8 cellular contexts compared by ENCODE assay signal in genomic region chr17:78315355-78316114, GRCh38. TPM values are rescaled to one million over a fixed set of nuclear protein-coding genes. Genes with fewer than 3 reads are reported as not detected.
DNase-seq lines count a peak whose midpoint lies in the region; ATAC-seq and TF ChIP-seq lines count a peak whose summit lies in the region.

No MANE protein-coding gene starts in this region.

- H3K9me3 ChIP-seq in esophagus squamous epithelium, result no peaks in the 10 kb centered on the region
- no peaks in the 10 kb centered on the region for H3K9me3 ChIP-seq in neuronal stem cell (replicated peaks in 1 of 2; ENCODE audit: control insufficient read depth in 2 of 2, insufficient read depth in 1 of 2, low read depth in 1 of 2, low read length in 2 of 2)
- no peaks in the 10 kb centered on the region for H3K9me3 ChIP-seq in tibial nerve

- peaks cover 3% of the 10 kb centered on the region for H3K79me1 ChIP-seq in neuronal stem cell (ENCODE audit: low read depth, low read length)

- H2BK120ac ChIP-seq in neuronal stem cell (ENCODE audit: low read depth, low read length), result no peak overlapping the region

- no peaks in the 10 kb centered on the region for H3K36me3 ChIP-seq in BJ (ENCODE audit: control insufficient read depth, insufficient read depth, low read length)
- no peaks in the 10 kb centered on the region for H3K36me3 ChIP-seq in esophagus squamous epithelium
- H3K36me3 ChIP-seq in neuronal stem cell (replicated peaks in 1 of 2; ENCODE audit: control insufficient read depth in 2 of 2, insufficient read depth in 2 of 2, low read length in 2 of 2), result no peaks in the 10 kb centered on the region
- no peaks in the 10 kb centered on the region for H3K36me3 ChIP-seq in tibial nerve

- H4K91ac ChIP-seq in neuronal stem cell (ENCODE audit: low read depth, low read length, poor library complexity), result peak overlapping the region; percentile 56

- peak in 1 of 2 donors; percentile 78 for TF ChIP-seq EP300 in tibial nerve (IDR thresholded peaks at IDR 0.05)

- TF ChIP-seq POLR2A in esophagus squamous epithelium (IDR thresholded peaks at IDR 0.05) (peak in 2 of 4 donors; percentile 11 to 29), tibial nerve (IDR thresholded peaks at IDR 0.05) (no peak)

- TF ChIP-seq CTCF in BJ (IDR thresholded peaks at IDR 0.05; ENCODE audit: insufficient read depth, low read depth, low read length) (no peak), esophagus squamous epithelium (IDR thresholded peaks at IDR 0.05) (no peak), tibial nerve (IDR thresholded peaks at IDR 0.05) (peak in 1 of 5 experiments; percentile 11)

- peak overlapping the region; percentile 97 for H2AK5ac ChIP-seq in neuronal stem cell (ENCODE audit: low read depth, low read length)

- H4K8ac ChIP-seq in neuronal stem cell (ENCODE audit: low read depth, low read length), result no peak overlapping the region

- peak overlapping the region; percentile 1 for H2BK5ac ChIP-seq in neuronal stem cell (ENCODE audit: low read length)

- no peak overlapping the region for H3K14ac ChIP-seq in neuronal stem cell (ENCODE audit: low read length)

- H2BK12ac ChIP-seq in neuronal stem cell (ENCODE audit: low read length), result peak overlapping the region; percentile 87

- DNase-seq in BJ (ENCODE audit: low read depth) (peak; percentile 80), activated T-cell treated with anti-CD3 and anti-CD28 coated beads for 1 hour (ENCODE audit: low read depth) (peak; percentile 33), esophagus squamous epithelium (lab: John Stamatoyannopoulos, UW) (no peak), neuronal stem cell (ENCODE audit: low spot score) (no peak), tibial nerve (ENCODE audit: low spot score in 2 of 2) (peak; percentile 76 to 86)
- peak; percentile 18 for DNase-seq in Jurkat, Clone E6-1 (ENCODE audit: low read depth, low spot score)

- peak overlapping the region; percentile 26 for H3K4me3 ChIP-seq in BJ (ENCODE audit: low read depth, low read length)
- H3K4me3 ChIP-seq in Jurkat, Clone E6-1 (ENCODE audit: low read length), result no peak overlapping the region
- peak overlapping the region in 2 of 4 donors; percentile 1 to 21 for H3K4me3 ChIP-seq in esophagus squamous epithelium
- no peak overlapping the region for H3K4me3 ChIP-seq in neuronal stem cell (ENCODE audit: low read length in 2 of 2)
- no peak overlapping the region for H3K4me3 ChIP-seq in tibial nerve

- H3K9ac ChIP-seq in neuronal stem cell (ENCODE audit: low read depth, low read length, poor library complexity), result peak overlapping the region; percentile 75

- ATAC-seq in GM19328 (IDR thresholded peaks at IDR 0.05; ENCODE audit: unreplicated experiment), result no peak
- ATAC-seq in GM18517 (IDR thresholded peaks at IDR 0.05; ENCODE audit: unreplicated experiment), result no peak

- CTCF ChIA-PET in BJ (lab: Yijun Ruan, JAX), result interaction anchor here (0.6 to 1.9 kb wide), 6 partner anchors 9 to 45 kb away, joined by 3 to 7 read pairs (median 4); no protein-coding TSS in a partner anchor

- H2AFZ ChIP-seq in neuronal stem cell (ENCODE audit: low read length), result peak overlapping the region; percentile 87

- peak overlapping the region; percentile 93 for H3K23ac ChIP-seq in neuronal stem cell (ENCODE audit: low read depth, low read length, poor library complexity)

- H3K4me2 ChIP-seq in neuronal stem cell (ENCODE audit: insufficient read depth, low read length, poor library complexity, severe bottlenecking), result no peak overlapping the region

- intact Hi-C loops in esophagus squamous epithelium (cut with DNase I), result no loop called here

- 6 to 11% methylated on average over 11 of the region's 12 CpGs for WGBS in esophagus squamous epithelium, 2 donors
- WGBS in neuronal stem cell (ENCODE audit: extremely low coverage in 2 of 2, insufficient read length in 2 of 2, insufficient replicate concordance in 1 of 2), 2 donors, result no CpG with 5 or more reads among the region's 12 CpGs
- 12 to 20% methylated on average over 12 of the region's 12 CpGs for WGBS in tibial nerve, 2 donors

- peak overlapping the region; percentile 32 for H3K4ac ChIP-seq in neuronal stem cell (ENCODE audit: low read length)

- H3K4me1 ChIP-seq in esophagus squamous epithelium, result peaks cover 46 to 52% (median 47%) of the 10 kb centered on the region in 3 donors
- peaks cover 26 to 37% of the 10 kb centered on the region in 2 donors for H3K4me1 ChIP-seq in neuronal stem cell (ENCODE audit: control insufficient read depth in 2 of 2, insufficient read depth in 1 of 2, low read depth in 1 of 2, low read length in 2 of 2)
- H3K4me1 ChIP-seq in tibial nerve, result peaks cover 0 to 56% (median 41%) of the 10 kb centered on the region in 4 donors

- H3K18ac ChIP-seq in neuronal stem cell (ENCODE audit: low read length), result peak overlapping the region; percentile 97

- H3K27me3 ChIP-seq in BJ (ENCODE audit: control insufficient read depth, insufficient read depth, low read length) (no peaks in the 10 kb centered on the region), esophagus squamous epithelium (peaks cover 0 to 22% (median 0%) of the 10 kb centered on the region in 4 donors), neuronal stem cell (ENCODE audit: control insufficient read depth in 3 of 3, insufficient read depth in 3 of 3, low read depth in 1 of 3, low read length in 3 of 3) (peaks cover 0 to 17% (median 0%) of the 10 kb centered on the region in 3 experiments), tibial nerve (no peaks in the 10 kb centered on the region)

- peak overlapping the region; percentile 82 for H2BK15ac ChIP-seq in neuronal stem cell (ENCODE audit: low read length)

- POLR2A ChIA-PET in BJ (lab: Charles Lee), result interaction anchor here (0.6 kb wide), 1 partner anchor 11 kb away, joined by 3 read pairs; no protein-coding TSS in a partner anchor

- H3K27ac ChIP-seq in esophagus squamous epithelium (peak overlapping the region; percentile 71 to 91 (median 82)), neuronal stem cell (replicated peaks; ENCODE audit: low read length) (no peak overlapping the region), tibial nerve (peak overlapping the region; percentile 30 to 94 (median 82))

RNA-seq across cellular contexts. Expression of gene SOCS3, which starts 44.3 kb away (rescaled TPM):
- polyA plus RNA-seq in BJ (2011; rRNA removed), result 18.9 and 26.4 TPM in 2 replicates
- 27.6 and 39.0 TPM in 2 replicates for polyA minus RNA-seq in BJ (2011; rRNA and poly(A)+ RNA removed)
- polyA plus RNA-seq in Jurkat, Clone E6-1 (2012; ENCODE audit: insufficient read depth, insufficient read length), result 1.3 TPM
- total RNA-seq in esophagus squamous epithelium, result 10 to 100 TPM in 3 of 4 donors, 1 to 10 TPM in 1; 6.3 to 23.1 (median 17.1) TPM
- 17.8 TPM for polyA plus RNA-seq in neuronal stem cell (2013, experiment 1 of 2)
- polyA plus RNA-seq in neuronal stem cell (2013, experiment 2 of 2), result 18.2 TPM
- total RNA-seq in tibial nerve, result 10 to 100 TPM; 23.7 to 76.5 (median 59.7) TPM

Comparison
In these comparisons a context has a peak if more than half of its experiments do, and no peak if none do; other contexts are left out.
1. DNase-seq: peak in BJ (single experiment), Jurkat, Clone E6-1 (single experiment), activated T-cell treated with anti-CD3 and anti-CD28 coated beads for 1 hour (single experiment) and tibial nerve (2 of 2); none in esophagus squamous epithelium (single experiment) and neuronal stem cell (single experiment).